In genomic region chr3:8996216-8996615, GRCh38 we compare ENCODE assay signal across 15 cellular contexts.
"Had no signal": no experiment of that assay in that cellular context is flagged by ENCODE, and none has a peak within 500 bp of the region (broad histone marks: within the 10 kb centered on the region; RNA-seq: fewer than 3 reads in every experiment).

No MANE protein-coding gene starts in this region.

- H3K9me3 ChIP-seq: body of pancreas, esophagus squamous epithelium, transverse colon had no signal

- H3K27me3 ChIP-seq: body of pancreas, esophagus squamous epithelium, transverse colon had no signal

- H3K4me3 ChIP-seq: body of pancreas, esophagus squamous epithelium, transverse colon had no signal

- H3K36me3 ChIP-seq: transverse colon had no signal

- DNase-seq: activated CD4-positive, alpha-beta T cell treated with anti-CD3 and anti-CD28 coated beads, Interleukin-2, amount 10 ng/mL, durations not matched to agents 7 days and 5 days; activated CD8-positive, alpha-beta T cell treated with anti-CD3 and anti-CD28 coated beads, Interleukin-2, amount 10 ng/mL, durations not matched to agents 7 days and 5 days; activated naive CD4-positive, alpha-beta T cell treated with Interleukin-2 at 50 U/mL for 16 hours; activated naive CD8-positive, alpha-beta T cell treated with anti-CD3 and anti-CD28 coated beads, Interleukin-2, amount 10 ng/mL, durations not matched to agents 7 days and 5 days; activated T-cell treated with anti-CD3 and anti-CD28 coated beads, Interleukin-2, amount 50 U/mL, for 24 hours; effector memory CD8-positive, alpha-beta T cell; esophagus squamous epithelium; naive B cell; stimulated activated CD4-positive, alpha-beta T cell treated with anti-CD3 and anti-CD28 coated beads, Interleukin-12 subunit alpha, Interleukin-12 subunit beta, amount 100 ng/mL, for 4 hours; stimulated activated CD4-positive, alpha-beta T cell treated with anti-CD3 and anti-CD28 coated beads, Interleukin-1b, Interleukin-23, amount 100 ng/mL, for 48 hours; stimulated activated naive CD4-positive, alpha-beta T cell treated with Interleukin-2 at 50 U/mL for 16 hours; transverse colon had no signal

- ATAC-seq: activated CD4-positive, CD25-positive, alpha-beta regulatory T cell treated with anti-CD3 and anti-CD28 coated beads, Interleukin-2, amount 50 U/mL, for 24 hours; activated CD8-positive, alpha-beta T cell treated with anti-CD3 and anti-CD28 coated beads, Interleukin-2, amount 10 ng/mL, durations not matched to agents 7 days and 5 days; effector memory CD8-positive, alpha-beta T cell had no signal

- H3K9ac ChIP-seq: parathyroid adenoma had no signal

- H3K4me1 ChIP-seq: esophagus squamous epithelium, parathyroid adenoma, transverse colon had no signal

- H3K27ac ChIP-seq: body of pancreas, esophagus squamous epithelium, parathyroid adenoma had no signal
